In genomic region chr7:192701-193536, GRCh38 we compare ENCODE assay signal across 1 cellular context.
TF ChIP-seq lines count a peak whose summit lies in the region.

No MANE protein-coding gene starts in this region.

TF ChIP-seq in HepG2, 621 proteins besides CTCF, POLR2A, EP300 and RAD21 (continued from another document and continues in another):
- TF ChIP-seq, protein P1, sequence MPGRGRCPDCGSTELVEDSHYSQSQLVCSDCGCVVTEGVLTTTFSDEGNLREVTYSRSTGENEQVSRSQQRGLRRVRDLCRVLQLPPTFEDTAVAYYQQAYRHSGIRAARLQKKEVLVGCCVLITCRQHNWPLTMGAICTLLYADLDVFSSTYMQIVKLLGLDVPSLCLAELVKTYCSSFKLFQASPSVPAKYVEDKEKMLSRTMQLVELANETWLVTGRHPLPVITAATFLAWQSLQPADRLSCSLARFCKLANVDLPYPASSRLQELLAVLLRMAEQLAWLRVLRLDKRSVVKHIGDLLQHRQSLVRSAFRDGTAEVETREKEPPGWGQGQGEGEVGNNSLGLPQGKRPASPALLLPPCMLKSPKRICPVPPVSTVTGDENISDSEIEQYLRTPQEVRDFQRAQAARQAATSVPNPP (CRISPR knock-in tag; IDR thresholded peaks at IDR 0.05) = no peak
- TF ChIP-seq MBD4 (IDR thresholded peaks at IDR 0.05; ENCODE audit: borderline replicate concordance, low read length) = no peak
- no peak for TF ChIP-seq NFIB (CRISPR knock-in tag; IDR thresholded peaks at IDR 0.05; ENCODE audit: borderline replicate concordance)
- TF ChIP-seq KAT8 (CRISPR knock-in tag; IDR thresholded peaks at IDR 0.05) = no peak
- no peak for TF ChIP-seq SNAPC4 (CRISPR knock-in tag; IDR thresholded peaks at IDR 0.05)
- no peak for TF ChIP-seq ZBTB2 (CRISPR knock-in tag; IDR thresholded peaks at IDR 0.05; ENCODE audit: low read depth)
- no peak for TF ChIP-seq RARA (CRISPR knock-in tag; IDR thresholded peaks at IDR 0.05)
- no peak for TF ChIP-seq MEIS1 (CRISPR knock-in tag; IDR thresholded peaks at IDR 0.05; ENCODE audit: borderline replicate concordance)
- TF ChIP-seq, protein P2, sequence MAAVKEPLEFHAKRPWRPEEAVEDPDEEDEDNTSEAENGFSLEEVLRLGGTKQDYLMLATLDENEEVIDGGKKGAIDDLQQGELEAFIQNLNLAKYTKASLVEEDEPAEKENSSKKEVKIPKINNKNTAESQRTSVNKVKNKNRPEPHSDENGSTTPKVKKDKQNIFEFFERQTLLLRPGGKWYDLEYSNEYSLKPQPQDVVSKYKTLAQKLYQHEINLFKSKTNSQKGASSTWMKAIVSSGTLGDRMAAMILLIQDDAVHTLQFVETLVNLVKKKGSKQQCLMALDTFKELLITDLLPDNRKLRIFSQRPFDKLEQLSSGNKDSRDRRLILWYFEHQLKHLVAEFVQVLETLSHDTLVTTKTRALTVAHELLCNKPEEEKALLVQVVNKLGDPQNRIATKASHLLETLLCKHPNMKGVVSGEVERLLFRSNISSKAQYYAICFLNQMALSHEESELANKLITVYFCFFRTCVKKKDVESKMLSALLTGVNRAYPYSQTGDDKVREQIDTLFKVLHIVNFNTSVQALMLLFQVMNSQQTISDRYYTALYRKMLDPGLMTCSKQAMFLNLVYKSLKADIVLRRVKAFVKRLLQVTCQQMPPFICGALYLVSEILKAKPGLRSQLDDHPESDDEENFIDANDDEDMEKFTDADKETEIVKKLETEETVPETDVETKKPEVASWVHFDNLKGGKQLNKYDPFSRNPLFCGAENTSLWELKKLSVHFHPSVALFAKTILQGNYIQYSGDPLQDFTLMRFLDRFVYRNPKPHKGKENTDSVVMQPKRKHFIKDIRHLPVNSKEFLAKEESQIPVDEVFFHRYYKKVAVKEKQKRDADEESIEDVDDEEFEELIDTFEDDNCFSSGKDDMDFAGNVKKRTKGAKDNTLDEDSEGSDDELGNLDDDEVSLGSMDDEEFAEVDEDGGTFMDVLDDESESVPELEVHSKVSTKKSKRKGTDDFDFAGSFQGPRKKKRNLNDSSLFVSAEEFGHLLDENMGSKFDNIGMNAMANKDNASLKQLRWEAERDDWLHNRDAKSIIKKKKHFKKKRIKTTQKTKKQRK (IDR thresholded peaks at IDR 0.05; ENCODE audit: low read length) = no peak
- no peak for TF ChIP-seq ESRRA (CRISPR knock-in tag; IDR thresholded peaks at IDR 0.05; ENCODE audit: low read depth)
- TF ChIP-seq HOXA7 (CRISPR knock-in tag; IDR thresholded peaks at IDR 0.05) = no peak
- peak; percentile 8; the same call in 1 of the 2 replicates for TF ChIP-seq ZNF777 (CRISPR knock-in tag; IDR thresholded peaks at IDR 0.05)
- no peak for TF ChIP-seq NFE2L2 (IDR thresholded peaks at IDR 0.05; ENCODE audit: low read length)
- TF ChIP-seq ZNF746 (CRISPR knock-in tag; IDR thresholded peaks at IDR 0.05) = no peak
- TF ChIP-seq ZBTB14 (CRISPR knock-in tag; IDR thresholded peaks at IDR 0.05) = peak; percentile 85
- TF ChIP-seq STAG1 (CRISPR knock-in tag; IDR thresholded peaks at IDR 0.05) = no peak
- no peak for TF ChIP-seq ZBTB21 (CRISPR knock-in tag; IDR thresholded peaks at IDR 0.05)
- no peak for TF ChIP-seq ZNF7 (CRISPR knock-in tag; IDR thresholded peaks at IDR 0.05)
- TF ChIP-seq ZFX (CRISPR knock-in tag; IDR thresholded peaks at IDR 0.05; ENCODE audit: low read depth) = peak; percentile 59; the same call in 1 of the 2 replicates
- no peak for TF ChIP-seq POGK (CRISPR knock-in tag; conservative IDR thresholded peaks at IDR 0.05)
- peak; percentile 49; the same call in 1 of the 2 replicates for TF ChIP-seq ZNF790 (CRISPR knock-in tag; IDR thresholded peaks at IDR 0.05; ENCODE audit: borderline replicate concordance)
- no peak for TF ChIP-seq ZSCAN21 (CRISPR knock-in tag; IDR thresholded peaks at IDR 0.05; ENCODE audit: borderline replicate concordance)
- no peak for TF ChIP-seq ZNF264 (CRISPR knock-in tag; IDR thresholded peaks at IDR 0.05)
- TF ChIP-seq ZNF550 (CRISPR knock-in tag; IDR thresholded peaks at IDR 0.05; ENCODE audit: borderline replicate concordance) = no peak
- no peak for TF ChIP-seq NR2F6 (IDR thresholded peaks at IDR 0.05)
- no peak for TF ChIP-seq NR2F6 (CRISPR knock-in tag; IDR thresholded peaks at IDR 0.05)
- no peak for TF ChIP-seq WIZ (CRISPR knock-in tag; IDR thresholded peaks at IDR 0.05)
- TF ChIP-seq BHLHE40 (IDR thresholded peaks at IDR 0.05; ENCODE audit: low read length) = peak; percentile 43; the same call in 1 of the 2 replicates
- no peak for TF ChIP-seq TP53 (CRISPR knock-in tag; conservative IDR thresholded peaks at IDR 0.05)
- no peak for TF ChIP-seq ZFP41 (CRISPR knock-in tag; IDR thresholded peaks at IDR 0.05; ENCODE audit: borderline replicate concordance)
- no peak for TF ChIP-seq TFE3 (CRISPR knock-in tag; IDR thresholded peaks at IDR 0.05)
- TF ChIP-seq, protein P3, sequence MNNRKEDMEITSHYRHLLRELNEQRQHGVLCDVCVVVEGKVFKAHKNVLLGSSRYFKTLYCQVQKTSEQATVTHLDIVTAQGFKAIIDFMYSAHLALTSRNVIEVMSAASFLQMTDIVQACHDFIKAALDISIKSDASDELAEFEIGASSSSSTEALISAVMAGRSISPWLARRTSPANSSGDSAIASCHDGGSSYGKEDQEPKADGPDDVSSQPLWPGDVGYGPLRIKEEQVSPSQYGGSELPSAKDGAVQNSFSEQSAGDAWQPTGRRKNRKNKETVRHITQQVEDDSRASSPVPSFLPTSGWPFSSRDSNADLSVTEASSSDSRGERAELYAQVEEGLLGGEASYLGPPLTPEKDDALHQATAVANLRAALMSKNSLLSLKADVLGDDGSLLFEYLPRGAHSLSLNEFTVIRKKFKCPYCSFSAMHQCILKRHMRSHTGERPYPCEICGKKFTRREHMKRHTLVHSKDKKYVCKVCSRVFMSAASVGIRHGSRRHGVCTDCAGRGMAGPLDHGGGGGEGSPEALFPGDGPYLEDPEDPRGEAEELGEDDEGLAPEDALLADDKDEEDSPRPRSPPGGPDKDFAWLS (CRISPR knock-in tag; IDR thresholded peaks at IDR 0.05; ENCODE audit: borderline replicate concordance) = no peak
- peak; percentile 32; the same call in 1 of the 2 replicates for TF ChIP-seq MYC (CRISPR knock-in tag; IDR thresholded peaks at IDR 0.05; ENCODE audit: borderline replicate concordance)
- no peak for TF ChIP-seq ZNF343 (CRISPR knock-in tag; IDR thresholded peaks at IDR 0.05)
- 0 out of 2 replicates have a peak, but pooled peaks have one; percentile 25 for TF ChIP-seq SALL2 (CRISPR knock-in tag; IDR thresholded peaks at IDR 0.05)
- TF ChIP-seq HINFP (CRISPR knock-in tag; IDR thresholded peaks at IDR 0.05; ENCODE audit: low read depth) = no peak
- no peak for TF ChIP-seq KLF15 (CRISPR knock-in tag; IDR thresholded peaks at IDR 0.05; ENCODE audit: borderline replicate concordance)
- TF ChIP-seq SNAPC5 (CRISPR knock-in tag; IDR thresholded peaks at IDR 0.05; ENCODE audit: borderline replicate concordance) = no peak
- TF ChIP-seq ZNF740 (CRISPR knock-in tag; IDR thresholded peaks at IDR 0.05) = no peak
- no peak for TF ChIP-seq MED1 (CRISPR knock-in tag; IDR thresholded peaks at IDR 0.05)
- no peak for TF ChIP-seq SETDB1 (CRISPR knock-in tag; IDR thresholded peaks at IDR 0.05; ENCODE audit: borderline replicate concordance)
- no peak for TF ChIP-seq RFXAP (CRISPR knock-in tag; IDR thresholded peaks at IDR 0.05; ENCODE audit: borderline replicate concordance)
